13 cellular contexts compared by ENCODE assay signal in the genomic region with DNA sequence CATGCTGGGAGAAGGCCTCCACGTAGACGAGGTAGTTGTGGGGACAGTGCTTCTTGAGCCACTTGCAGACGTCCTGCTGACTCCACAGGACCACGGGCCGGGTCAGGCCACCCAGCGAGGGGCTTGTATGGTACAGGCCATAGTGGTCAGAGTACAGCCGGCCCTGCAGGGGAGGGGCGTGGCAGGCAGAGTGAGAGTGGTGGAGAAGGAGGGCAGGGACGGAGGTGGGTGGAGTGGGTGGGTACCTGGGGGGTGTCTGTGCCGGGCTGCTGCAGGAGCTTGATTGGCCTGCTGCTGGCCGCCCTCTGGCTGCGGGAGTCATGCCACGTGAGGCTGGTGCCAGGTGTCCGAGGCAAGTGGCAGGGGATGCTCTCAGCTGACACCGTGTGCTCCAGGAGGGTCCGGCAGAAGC. TPM values are rescaled to one million over a fixed set of nuclear protein-coding genes. Genes with fewer than 3 reads are reported as not detected.
A peak's percentile ranks its signal among the peaks of the same experiment; 100 is the strongest.
DNase-seq lines count a peak whose midpoint lies in the region; ATAC-seq, FAIRE-seq and TF ChIP-seq lines count a peak whose summit lies in the region.
"Had no signal": no experiment of that assay in that cellular context is flagged by ENCODE, and none has a peak within 500 bp of the region (broad histone marks: within the 10 kb centered on the region; RNA-seq: fewer than 3 reads in every experiment).

No MANE protein-coding gene starts in this region.

- no peak overlapping the region for H2BK120ac ChIP-seq in H1 (replicated peaks; ENCODE audit: low read depth, low read length)

- 0 out of 2 replicates have a peak overlapping the region, but pooled peaks have one; percentile 81 for H2BK15ac ChIP-seq in H1 (ENCODE audit: low read length)

- H3K4me3 ChIP-seq in Panc1 (ENCODE audit: low read depth in 2 of 2, low read length in 2 of 2) (no peak overlapping the region), H1 (ENCODE audit: extremely low read depth in 1 of 4, insufficient read depth in 2 of 4, low read depth in 3 of 4, low read length in 4 of 4) (no peak overlapping the region), spleen (no peak overlapping the region)
- H3K4me3 ChIP-seq: breast epithelium, SJSA1 had no signal

- H4K20me1 ChIP-seq in H1 (replicated peaks in 1 of 2; ENCODE audit: control insufficient read depth in 1 of 2, insufficient read depth in 2 of 2, low read length in 2 of 2) = peaks cover 2 to 14% of the 10 kb centered on the region in 2 experiments

- H3K79me1 ChIP-seq in H1 (ENCODE audit: low read depth, low read length) = no peaks in the 10 kb centered on the region

- no peak for TF ChIP-seq RAD21 in H1 (IDR thresholded peaks at IDR 0.05 in 1 of 2, conservative IDR thresholded peaks at IDR 0.05 in 1 of 2; ENCODE audit: low read depth in 2 of 2, low read length in 2 of 2)

- H2BK20ac ChIP-seq in H1 (ENCODE audit: low read length) = no peak overlapping the region

- no peak for DNase-seq in activated naive CD4-positive, alpha-beta T cell (lab: John Stamatoyannopoulos, UW)
- DNase-seq in Panc1 (ENCODE audit: low read depth, low spot score) (no peak), H1 (ENCODE audit: low read depth in 1 of 2, low spot score in 2 of 2) (no peak), spleen (peak; percentile 79), NCI-H524 treated with DMSO at 0.1 percent for 48 hours (lab: John Stamatoyannopoulos, UW) (no peak), iPS-NIHi11 (ENCODE audit: low spot score) (no peak)
- no peak for DNase-seq in effector memory CD8-positive, alpha-beta T cell
- DNase-seq: effector CD4-positive, alpha-beta T cell; NCI-H2081 treated with DMSO at 0.1 percent for 48 hours had no signal

- no peaks in the 10 kb centered on the region for H3K9me3 Mint-ChIP-seq in activated naive CD4-positive, alpha-beta T cell treated with anti-CD3 and anti-CD28 coated beads, Interleukin-2, amount 50 U/mL, for 24 hours
- no peaks in the 10 kb centered on the region for H3K9me3 Mint-ChIP-seq in effector memory CD8-positive, alpha-beta T cell

- no peaks in the 10 kb centered on the region for H3K27me3 Mint-ChIP-seq in activated naive CD4-positive, alpha-beta T cell treated with anti-CD3 and anti-CD28 coated beads, Interleukin-2, amount 50 U/mL, for 24 hours
- H3K27me3 Mint-ChIP-seq in effector memory CD8-positive, alpha-beta T cell = no peaks in the 10 kb centered on the region

- H3K18ac ChIP-seq in H1 (ENCODE audit: extremely low read depth, low read length) = no peak overlapping the region

- TF ChIP-seq POLR2A in H1 (IDR thresholded peaks at IDR 0.05; ENCODE audit: control extremely low read depth in 1 of 2, low read depth in 2 of 2, low read length in 2 of 2) (no peak), spleen (IDR thresholded peaks at IDR 0.05) (no peak)

- peak overlapping the region; percentile 60; the same call in 1 of the 2 replicates for H2BK12ac ChIP-seq in H1 (ENCODE audit: low read depth, low read length)

- peak overlapping the region; percentile 40 for H3K4me3 Mint-ChIP-seq in activated naive CD4-positive, alpha-beta T cell treated with anti-CD3 and anti-CD28 coated beads, Interleukin-2, amount 50 U/mL, for 24 hours
- peak overlapping the region in 1 of 2 donors; percentile 8 for H3K4me3 Mint-ChIP-seq in effector memory CD8-positive, alpha-beta T cell

- no TSS peak for BruUV-seq in Panc1 (replicated peaks; lab: Mats Ljungman, UMichigan)

- H3K27ac Mint-ChIP-seq in activated naive CD4-positive, alpha-beta T cell treated with anti-CD3 and anti-CD28 coated beads, Interleukin-2, amount 50 U/mL, for 24 hours = no peak overlapping the region
- H3K27ac Mint-ChIP-seq in effector memory CD8-positive, alpha-beta T cell = peak overlapping the region in 1 of 2 donors; percentile 69

- 96% methylated on average over 11 of the region's 16 CpGs; no CpG with 5 or more reads in 1 of the 2 experiments for WGBS in H1 (ENCODE audit: extremely low coverage in 1 of 2, insufficient coverage in 1 of 2, insufficient read length in 1 of 2, insufficient replicate concordance in 2 of 2, low coverage in 1 of 2, low lambda C conversion rate in 2 of 2, missing lambda C conversion rate in 1 of 2), 2 experiments
- WGBS in spleen, 5 donors = 86 to 97% (median 92%) methylated on average over 15 to 16 of the region's 16 CpGs

- in situ Hi-C loops in Panc1 (cut with HindIII; ENCODE audit: low pct_unique_long_range_greater_than_20kb, low sequenced_read_pairs) = no loop called here

- H3K56ac ChIP-seq in H1 (replicated peaks; ENCODE audit: insufficient read length, low read depth, low read length) = no peak overlapping the region

- peak overlapping the region; percentile 86; the same call in 1 of the 2 replicates for H4K8ac ChIP-seq in H1 (ENCODE audit: extremely low read depth, insufficient read depth, low read length)

- H3K79me2 ChIP-seq in H1 (ENCODE audit: control insufficient read depth in 1 of 2, insufficient read depth in 2 of 2, low read length in 2 of 2) = peaks cover 0 to 8% of the 10 kb centered on the region in 2 experiments; a peak in 3 of 4 replicates

- H2BK5ac ChIP-seq in H1 (ENCODE audit: low read depth, low read length) = no peak overlapping the region

- no peak overlapping the region for H4K5ac ChIP-seq in H1 (ENCODE audit: insufficient read length, low read depth, low read length)

- no peak overlapping the region for H3K4ac ChIP-seq in H1 (replicated peaks; ENCODE audit: insufficient read length, low read depth, low read length)

- peaks cover 49% of the 10 kb centered on the region for H3K4me1 ChIP-seq in Panc1 (ENCODE audit: control insufficient read depth, insufficient read depth, low read length)
- peaks cover 4 to 28% (median 12%) of the 10 kb centered on the region in 4 experiments; a peak in 6 of 7 replicates for H3K4me1 ChIP-seq in H1 (replicated peaks in 1 of 4; ENCODE audit: control insufficient read depth in 3 of 4, insufficient read depth in 4 of 4, low read length in 3 of 4)
- peaks cover 37 to 74% (median 59%) of the 10 kb centered on the region in 6 donors for H3K4me1 ChIP-seq in spleen

- H3K14ac ChIP-seq in H1 (ENCODE audit: insufficient read length) = no peak overlapping the region

- no peak overlapping the region for H3K9ac ChIP-seq in H1 (replicated peaks in 1 of 4; ENCODE audit: extremely low read depth in 1 of 4, low read depth in 3 of 4, low read length in 3 of 4)
- H3K9ac ChIP-seq: parathyroid adenoma had no signal

- H3K36me3 ChIP-seq in Panc1 (ENCODE audit: control insufficient read depth, insufficient read depth, low read length) (peaks cover 3% of the 10 kb centered on the region; the same call in 1 of the 2 replicates), H1 (ENCODE audit: control insufficient read depth in 2 of 4, insufficient read depth in 4 of 4, low read length in 3 of 4) (no peaks in the 10 kb centered on the region), spleen (peaks cover 0 to 22% (median 3%) of the 10 kb centered on the region in 6 donors)
- H3K36me3 ChIP-seq: breast epithelium, SJSA1 had no signal

- H2AFZ ChIP-seq in H1 (ENCODE audit: low read length) = no peak overlapping the region
- H2AFZ ChIP-seq: parathyroid adenoma had no signal

- peaks cover 65% of the 10 kb centered on the region for H3K4me1 Mint-ChIP-seq in activated naive CD4-positive, alpha-beta T cell treated with anti-CD3 and anti-CD28 coated beads, Interleukin-2, amount 50 U/mL, for 24 hours
- peaks cover 42 to 53% of the 10 kb centered on the region in 2 donors for H3K4me1 Mint-ChIP-seq in effector memory CD8-positive, alpha-beta T cell (ENCODE audit: low read depth in 2 of 2)

- H3K36me3 Mint-ChIP-seq in activated naive CD4-positive, alpha-beta T cell treated with anti-CD3 and anti-CD28 coated beads, Interleukin-2, amount 50 U/mL, for 24 hours = peaks cover 4% of the 10 kb centered on the region
- peaks cover 22% of the 10 kb centered on the region for H3K36me3 Mint-ChIP-seq in effector memory CD8-positive, alpha-beta T cell (ENCODE audit: insufficient read depth)

- H2AK5ac ChIP-seq in H1 (ENCODE audit: low read depth, low read length) = peak overlapping the region; percentile 56; the same call in 1 of the 2 replicates

- no peak for TF ChIP-seq EP300 in H1 (IDR thresholded peaks at IDR 0.05; ENCODE audit: borderline replicate concordance in 1 of 2, low read depth in 2 of 2, low read length in 2 of 2)

- H3K27me3 ChIP-seq in Panc1 (ENCODE audit: control insufficient read depth, insufficient read depth, low read length) (no peaks in the 10 kb centered on the region), H1 (replicated peaks in 1 of 4; ENCODE audit: control insufficient read depth in 3 of 4, extremely low read depth in 1 of 4, insufficient read depth in 3 of 4, low read length in 3 of 4) (peaks cover 0 to 9% (median 2%) of the 10 kb centered on the region in 4 experiments; a peak in 4 of 7 replicates), spleen (replicated peaks in 1 of 7) (no peaks in the 10 kb centered on the region)
- H3K27me3 ChIP-seq: breast epithelium had no signal

- H3K9me3 ChIP-seq in Panc1 (ENCODE audit: control insufficient read depth, insufficient read depth, low read depth, low read length) = no peaks in the 10 kb centered on the region
- H3K9me3 ChIP-seq in H1 (ENCODE audit: insufficient read depth in 2 of 2, low read depth in 1 of 2, low read length in 1 of 2) = no peaks in the 10 kb centered on the region
- H3K9me3 ChIP-seq in spleen = no peaks in the 10 kb centered on the region
- H3K9me3 ChIP-seq: breast epithelium, SJSA1 had no signal

- H3K4me2 ChIP-seq in H1 (ENCODE audit: insufficient read depth in 1 of 2, low read depth in 2 of 2, low read length in 2 of 2) = no peak overlapping the region

- FAIRE-seq in H1 (lab: Jason Lieb, UNC) = no peak

- H3K23ac ChIP-seq in H1 (ENCODE audit: insufficient read length) = no peak overlapping the region

- no peak for ATAC-seq in Panc1
- ATAC-seq in effector memory CD8-positive, alpha-beta T cell (replicated peaks) = no peak

- TF ChIP-seq CTCF in Panc1 (IDR thresholded peaks at IDR 0.05) (no peak), H1 (IDR thresholded peaks at IDR 0.05; ENCODE audit: control extremely low read depth in 1 of 3, insufficient read depth in 1 of 3, low read depth in 1 of 3, low read length in 3 of 3) (no peak), spleen (IDR thresholded peaks at IDR 0.05 in 8 of 11, conservative IDR thresholded peaks at IDR 0.05 in 3 of 11) (no peak)

- intact Hi-C loops in Panc1 (cut with micrococcal nuclease; ENCODE audit: unreplicated experiment) (no loop called here), spleen (cut with DNase I; ENCODE audit: low total_unique reads) (no loop called here)

- CTCF ChIA-PET in Panc1 (lab: Charles Lee) (interaction anchor here (0.6 kb wide), 1 partner anchor 13 kb away, joined by 4 read pairs; no protein-coding TSS in a partner anchor), H1 (lab: Charles Lee; ENCODE audit: partially characterized antibody) (interaction anchor here (0.7 to 1.4 kb wide), 4 partner anchors 44 to 202 kb away, joined by 3 read pairs; no protein-coding TSS in a partner anchor)

- peaks cover 19% of the 10 kb centered on the region for H3K23me2 ChIP-seq in H1 (ENCODE audit: low read depth, low read length)

- no peak overlapping the region for H4K91ac ChIP-seq in H1 (replicated peaks; ENCODE audit: insufficient read length, low read length)

- POLR2A ChIA-PET in Panc1 (lab: Charles Lee) (interaction anchor here (0.6 kb wide), 1 partner anchor 258 kb away, joined by 5 read pairs; no protein-coding TSS in a partner anchor), H1 (lab: Charles Lee; ENCODE audit: partially characterized antibody) (no interaction called here)

- peak overlapping the region; percentile 75 for H3K27ac ChIP-seq in Panc1 (ENCODE audit: low read length)
- no peak overlapping the region for H3K27ac ChIP-seq in H1 (ENCODE audit: low read depth, low read length)
- H3K27ac ChIP-seq in spleen = peak overlapping the region in 2 of 8 donors; percentile 92 to 93
- H3K27ac ChIP-seq: breast epithelium, parathyroid adenoma, SJSA1 had no signal

RNA-seq across cellular contexts. Expression of gene SAMD10, which starts 2.5 kb away (rescaled TPM):
- total RNA-seq in Panc1 (2021; ENCODE audit: unreplicated experiment) (8.8 TPM), spleen (10 to 100 TPM in 3 of 7 donors, 1 to 10 TPM in 4; 6.0 to 13.8 (median 8.9) TPM)
- polyA plus RNA-seq in Panc1 (2012; ENCODE audit: insufficient read length) = 13.2 TPM
- 3.0 and 3.8 TPM in 2 replicates for total RNA-seq in H1 (2021; fragmentation: NEBNext Ultra II Directional; extraction: Animal tissue kit (Norgen Biotek cat#: 25700))
- polyA plus RNA-seq in H1 (2011; rRNA removed) (5.2 and 6.4 TPM in 2 replicates), spleen (10 to 100 TPM in 1 of 3 donors, 1 to 10 TPM in 2; 5.9 to 10.1 (median 6.1) TPM)
- polyA plus RNA-seq in H1 (2011; cell fraction: cytosol; rRNA removed) = 5.1 TPM
- 32.2 TPM for polyA plus RNA-seq in H1 (2011; cell fraction: nucleus; rRNA removed)
- 4.0 to 6.6 TPM (median 6.2 TPM) in 4 replicates for polyA plus RNA-seq in H1 (2012, experiment 1 of 2)
- 4.8 TPM for polyA plus RNA-seq in H1 (2012, experiment 2 of 2)
- 4.6 TPM for polyA plus RNA-seq in H1 (2013, experiment 1 of 2)
- polyA plus RNA-seq in H1 (2013, experiment 2 of 2) = 3.6 TPM
- polyA minus RNA-seq in H1 (2011; rRNA and poly(A)+ RNA removed) = 0.73 and 1.1 TPM in 2 replicates
- 1.6 TPM for polyA minus RNA-seq in H1 (2011; cell fraction: cytosol; rRNA and poly(A)+ RNA removed)
- 1.4 TPM for polyA minus RNA-seq in H1 (2011; cell fraction: nucleus; rRNA and poly(A)+ RNA removed)

RNA-seq across cellular contexts. Expression of gene PRPF6, which starts 3.9 kb away (rescaled TPM):
- 88.4 TPM for total RNA-seq in Panc1 (2021; ENCODE audit: unreplicated experiment)
- 125 TPM for polyA plus RNA-seq in Panc1 (2012; ENCODE audit: insufficient read length)
- total RNA-seq in H1 (2021; fragmentation: NEBNext Ultra II Directional; extraction: Animal tissue kit (Norgen Biotek cat#: 25700)) = 76.9 and 80.7 TPM in 2 replicates
- 27.9 and 42.8 TPM in 2 replicates for polyA plus RNA-seq in H1 (2011; rRNA removed)
- 58.0 TPM for polyA plus RNA-seq in H1 (2011; cell fraction: cytosol; rRNA removed)
- 66.9 TPM for polyA plus RNA-seq in H1 (2011; cell fraction: nucleus; rRNA removed)
- 70.7 to 88.3 TPM (median 83.6 TPM) in 4 replicates for polyA plus RNA-seq in H1 (2012, experiment 1 of 2)
- polyA plus RNA-seq in H1 (2012, experiment 2 of 2) = 54.3 TPM
- polyA plus RNA-seq in H1 (2013, experiment 1 of 2) = 41.9 TPM
- 38.8 TPM for polyA plus RNA-seq in H1 (2013, experiment 2 of 2)
- polyA minus RNA-seq in H1 (2011; rRNA and poly(A)+ RNA removed) = 44.2 and 52.8 TPM in 2 replicates
- polyA minus RNA-seq in H1 (2011; cell fraction: cytosol; rRNA and poly(A)+ RNA removed) = 36.3 TPM
- polyA minus RNA-seq in H1 (2011; cell fraction: nucleus; rRNA and poly(A)+ RNA removed) = 23.1 TPM
- 10 to 100 TPM; 53.4 to 71.1 (median 61.6) TPM for total RNA-seq in spleen
- 10 to 100 TPM; 39.9 to 52.4 (median 41.9) TPM for polyA plus RNA-seq in spleen

RNA-seq across cellular contexts. Expression of gene ZNF512B, which starts 7.3 kb away (rescaled TPM):
- total RNA-seq in Panc1 (2021; ENCODE audit: unreplicated experiment) (17.9 TPM), spleen (10 to 100 TPM in 6 of 7 donors, 1 to 10 TPM in 1; 9.5 to 21.8 (median 12.8) TPM)
- polyA plus RNA-seq in Panc1 (2012; ENCODE audit: insufficient read length) = 13.6 TPM
- 26.6 and 27.0 TPM in 2 replicates for total RNA-seq in H1 (2021; fragmentation: NEBNext Ultra II Directional; extraction: Animal tissue kit (Norgen Biotek cat#: 25700))
- polyA plus RNA-seq in H1 (2011; rRNA removed) (7.3 and 10.6 TPM in 2 replicates), spleen (10 to 100 TPM in 1 of 3 donors, 1 to 10 TPM in 2; 3.4 to 12.0 (median 3.8) TPM)
- polyA plus RNA-seq in H1 (2011; cell fraction: cytosol; rRNA removed) = 9.7 TPM
- polyA plus RNA-seq in H1 (2011; cell fraction: nucleus; rRNA removed) = 51.0 TPM
- 16.0 to 22.5 TPM (median 19.3 TPM) in 4 replicates for polyA plus RNA-seq in H1 (2012, experiment 1 of 2)
- polyA plus RNA-seq in H1 (2012, experiment 2 of 2) = 12.0 TPM
- 9.5 TPM for polyA plus RNA-seq in H1 (2013, experiment 1 of 2)
- 9.1 TPM for polyA plus RNA-seq in H1 (2013, experiment 2 of 2)
- polyA minus RNA-seq in H1 (2011; rRNA and poly(A)+ RNA removed) = 4.1 and 5.5 TPM in 2 replicates
- 8.4 TPM for polyA minus RNA-seq in H1 (2011; cell fraction: cytosol; rRNA and poly(A)+ RNA removed)
- polyA minus RNA-seq in H1 (2011; cell fraction: nucleus; rRNA and poly(A)+ RNA removed) = 9.1 TPM

RNA-seq across cellular contexts. Expression of gene UCKL1, which starts 20.8 kb away (rescaled TPM):
- 47.4 TPM for total RNA-seq in Panc1 (2021; ENCODE audit: unreplicated experiment)
- 76.5 TPM for polyA plus RNA-seq in Panc1 (2012; ENCODE audit: insufficient read length)
- 36.5 and 37.4 TPM in 2 replicates for total RNA-seq in H1 (2021; fragmentation: NEBNext Ultra II Directional; extraction: Animal tissue kit (Norgen Biotek cat#: 25700))
- 91.2 and 106 TPM in 2 replicates for polyA plus RNA-seq in H1 (2011; rRNA removed)
- 73.4 TPM for polyA plus RNA-seq in H1 (2011; cell fraction: cytosol; rRNA removed)
- 243 TPM for polyA plus RNA-seq in H1 (2011; cell fraction: nucleus; rRNA removed)
- 35.1 to 52.8 TPM (median 52.1 TPM) in 4 replicates for polyA plus RNA-seq in H1 (2012, experiment 1 of 2)
- 34.5 TPM for polyA plus RNA-seq in H1 (2012, experiment 2 of 2)
- 26.4 TPM for polyA plus RNA-seq in H1 (2013, experiment 1 of 2)
- polyA plus RNA-seq in H1 (2013, experiment 2 of 2) = 24.2 TPM
- 26.5 and 36.3 TPM in 2 replicates for polyA minus RNA-seq in H1 (2011; rRNA and poly(A)+ RNA removed)
- 28.2 TPM for polyA minus RNA-seq in H1 (2011; cell fraction: cytosol; rRNA and poly(A)+ RNA removed)
- 52.8 TPM for polyA minus RNA-seq in H1 (2011; cell fraction: nucleus; rRNA and poly(A)+ RNA removed)
- 10 to 100 TPM; 34.2 to 52.2 (median 47.1) TPM for total RNA-seq in spleen
- 10 to 100 TPM; 36.0 to 68.0 (median 62.7) TPM for polyA plus RNA-seq in spleen

RNA-seq across cellular contexts. Expression of gene C20orf204, which starts 59.0 kb away (rescaled TPM):
- 1.9 TPM for total RNA-seq in Panc1 (2021; ENCODE audit: unreplicated experiment)
- polyA plus RNA-seq in Panc1 (2012; ENCODE audit: insufficient read length) = 3.3 TPM
- total RNA-seq in H1 (2021; fragmentation: NEBNext Ultra II Directional; extraction: Animal tissue kit (Norgen Biotek cat#: 25700)) = 0.52 and 0.61 TPM in 2 replicates
- polyA plus RNA-seq in H1 (2011; rRNA removed) = 0.39 and 0.96 TPM in 2 replicates
- polyA plus RNA-seq in H1 (2011; cell fraction: cytosol; rRNA removed) = 0.36 TPM
- 2.6 TPM for polyA plus RNA-seq in H1 (2011; cell fraction: nucleus; rRNA removed)
- polyA plus RNA-seq in H1 (2012, experiment 1 of 2) = 0.10 to 0.39 TPM (median 0.25 TPM) in 4 replicates
- 0.13 TPM for polyA plus RNA-seq in H1 (2012, experiment 2 of 2)
- 0.57 TPM for polyA plus RNA-seq in H1 (2013, experiment 1 of 2)
- 0.40 TPM for polyA plus RNA-seq in H1 (2013, experiment 2 of 2)
- polyA minus RNA-seq in H1 (2011; rRNA and poly(A)+ RNA removed) = 0.29 and 0.41 TPM in 2 replicates
- 0.22 TPM for polyA minus RNA-seq in H1 (2011; cell fraction: cytosol; rRNA and poly(A)+ RNA removed)
- 2.3 TPM for polyA minus RNA-seq in H1 (2011; cell fraction: nucleus; rRNA and poly(A)+ RNA removed)
- 1 to 10 TPM in 5 of 7 donors, under 1 TPM in 2; 0.85 to 3.4 (median 2.0) TPM for total RNA-seq in spleen
- polyA plus RNA-seq in spleen = 1 to 10 TPM; 1.5 to 3.9 (median 1.9) TPM
